In genomic region chr3:141440942-141441341, GRCh38 we compare ENCODE assay signal across 9 cellular contexts. TPM values are rescaled to one million over a fixed set of nuclear protein-coding genes. Genes with fewer than 3 reads are reported as not detected.
DNase-seq lines count a peak whose midpoint lies in the region; ATAC-seq and TF ChIP-seq lines count a peak whose summit lies in the region.
"Had no signal": no experiment of that assay in that cellular context is flagged by ENCODE, and none has a peak within 500 bp of the region (broad histone marks: within the 10 kb centered on the region; RNA-seq: fewer than 3 reads in every experiment).

No MANE protein-coding gene starts in this region.

- H3K9ac ChIP-seq in HCT116 (ENCODE audit: low read length) (no peak overlapping the region), neural progenitor cell (no peak overlapping the region)

- H3K79me2 ChIP-seq in HCT116 (ENCODE audit: insufficient read depth, low read length) (no peaks in the 10 kb centered on the region), neural progenitor cell (ENCODE audit: low read depth) (no peaks in the 10 kb centered on the region)

- H3K4me1 ChIP-seq in HCT116 (ENCODE audit: control insufficient read depth in 1 of 2, insufficient read depth in 2 of 2, low read length in 2 of 2) (peaks cover 0 to 11% of the 10 kb centered on the region in 2 experiments; a peak in 1 of 4 replicates), neural progenitor cell (no peaks in the 10 kb centered on the region)

- POLR2A ChIA-PET in HCT116 (lab: Charles Lee), result no interaction called here

- no peak overlapping the region for H3K4me3 Mint-ChIP-seq in activated naive CD8-positive, alpha-beta T cell treated with anti-CD3 and anti-CD28 coated beads for 36 hours
- H3K4me3 Mint-ChIP-seq in neural progenitor cell, result no peak overlapping the region

- ATAC-seq in GM18499 (IDR thresholded peaks at IDR 0.05; ENCODE audit: insufficient read depth, unreplicated experiment), result peak; percentile 4
- ATAC-seq in HCT116, result peak; percentile 43
- ATAC-seq in HG03520 (IDR thresholded peaks at IDR 0.05; ENCODE audit: unreplicated experiment), result no peak

- H3K4me1 Mint-ChIP-seq in activated naive CD8-positive, alpha-beta T cell treated with anti-CD3 and anti-CD28 coated beads for 36 hours, result peaks cover 20% of the 10 kb centered on the region
- no peaks in the 10 kb centered on the region for H3K4me1 Mint-ChIP-seq in neural progenitor cell

- H3K9me3 Mint-ChIP-seq in activated naive CD8-positive, alpha-beta T cell treated with anti-CD3 and anti-CD28 coated beads for 36 hours, result no peaks in the 10 kb centered on the region
- no peaks in the 10 kb centered on the region for H3K9me3 Mint-ChIP-seq in neural progenitor cell

- RAD21 ChIA-PET in HCT116 (lab: Charles Lee; ENCODE audit: low non-redundant PET in 1 of 2, low total read pairs in 2 of 2, uncharacterized antibody in 2 of 2, unreplicated experiment in 2 of 2), result no interaction called here

- no peak for TF ChIP-seq POLR2A in HCT116 (IDR thresholded peaks at IDR 0.05; ENCODE audit: borderline replicate concordance, extremely low read depth, insufficient read depth, insufficient read length)

- H3K4me2 ChIP-seq in HCT116 (ENCODE audit: low read length) (no peak overlapping the region), neural progenitor cell (no peak overlapping the region)

- DNase-seq in HCT116 (ENCODE audit: low read depth, low spot score), result no peak
- no peak for DNase-seq in activated naive CD8-positive, alpha-beta T cell treated with anti-CD3 and anti-CD28 coated beads for 36 hours
- no peak for DNase-seq in neural progenitor cell (ENCODE audit: low spot score)
- no peak for DNase-seq in NCI-H510A (lab: John Stamatoyannopoulos, UW)
- DNase-seq in hepatic stellate cell (ENCODE audit: low spot score), result no peak
- no peak for DNase-seq in activated effector memory CD4-positive, alpha-beta T cell treated with Interleukin-2 at 50 U/mL for 16 hours

- no peak overlapping the region for H3K4me3 ChIP-seq in HCT116 (replicated peaks in 1 of 2; ENCODE audit: low read depth in 1 of 2, low read length in 2 of 2)
- no peak overlapping the region for H3K4me3 ChIP-seq in neural progenitor cell
- H3K4me3 ChIP-seq: skin epidermis had no signal

- H3K9me3 ChIP-seq in HCT116 (ENCODE audit: control insufficient read depth in 1 of 2, insufficient read depth in 1 of 2, low read depth in 1 of 2, low read length in 2 of 2) (no peaks in the 10 kb centered on the region), neural progenitor cell (ENCODE audit: low read depth) (no peaks in the 10 kb centered on the region)

- H3K36me3 ChIP-seq in HCT116 (ENCODE audit: control insufficient read depth in 1 of 2, insufficient read depth in 2 of 2, low read length in 2 of 2) (peaks cover 6 to 12% of the 10 kb centered on the region in 2 experiments; a peak in 2 of 4 replicates), neural progenitor cell (no peaks in the 10 kb centered on the region)

- H3K27ac ChIP-seq in HCT116 (ENCODE audit: low read depth, low read length), result no peak overlapping the region
- no peak overlapping the region for H3K27ac ChIP-seq in neural progenitor cell

- H3K27me3 ChIP-seq in HCT116 (ENCODE audit: insufficient read depth, low read length), result no peaks in the 10 kb centered on the region
- H3K27me3 ChIP-seq in neural progenitor cell, result no peaks in the 10 kb centered on the region

- CTCF ChIA-PET in HCT116 (lab: Charles Lee), result interaction anchor here (1.1 to 2.4 kb wide), 7 partner anchors 12 to 129 kb away, joined by 3 to 10 read pairs (median 4); no protein-coding TSS in a partner anchor

- no peak for TF ChIP-seq CTCF in HCT116 (IDR thresholded peaks at IDR 0.05 in 2 of 3, conservative IDR thresholded peaks at IDR 0.05 in 1 of 3; ENCODE audit: borderline replicate concordance in 1 of 3, insufficient read depth in 1 of 3, low read depth in 2 of 3, low read length in 2 of 3)
- no peak for TF ChIP-seq CTCF in neural progenitor cell (IDR thresholded peaks at IDR 0.05)

- no peak for TF ChIP-seq RAD21 in HCT116 (IDR thresholded peaks at IDR 0.05; ENCODE audit: low read depth)

- H4K20me1 ChIP-seq in HCT116 (ENCODE audit: insufficient read depth) (no peaks in the 10 kb centered on the region), neural progenitor cell (ENCODE audit: low read depth) (no peaks in the 10 kb centered on the region)

- no peaks in the 10 kb centered on the region for H3F3A ChIP-seq in neural progenitor cell (ENCODE audit: low read depth)

- no TSS peak for BruUV-seq in HCT116 (replicated peaks; lab: Mats Ljungman, UMichigan)

- intact Hi-C loops in HCT116 (cut with micrococcal nuclease), result loop anchor here (2.0 kb wide), 1 partner anchor 80 kb away; no protein-coding TSS in a partner anchor

- peaks cover 8% of the 10 kb centered on the region for H3K36me3 Mint-ChIP-seq in activated naive CD8-positive, alpha-beta T cell treated with anti-CD3 and anti-CD28 coated beads for 36 hours
- H3K36me3 Mint-ChIP-seq in neural progenitor cell, result peaks cover 24% of the 10 kb centered on the region

- H3K27ac Mint-ChIP-seq in activated naive CD8-positive, alpha-beta T cell treated with anti-CD3 and anti-CD28 coated beads for 36 hours, result peak overlapping the region; percentile 67
- no peak overlapping the region for H3K27ac Mint-ChIP-seq in neural progenitor cell

- no peaks in the 10 kb centered on the region for H3K9me2 ChIP-seq in HCT116 (ENCODE audit: insufficient read depth)

- no peaks in the 10 kb centered on the region for H3K27me3 Mint-ChIP-seq in activated naive CD8-positive, alpha-beta T cell treated with anti-CD3 and anti-CD28 coated beads for 36 hours
- H3K27me3 Mint-ChIP-seq in neural progenitor cell (ENCODE audit: insufficient read depth, low read depth), result no peaks in the 10 kb centered on the region

- H2AFZ ChIP-seq in HCT116 (ENCODE audit: low read depth, low read length, poor library complexity, severe bottlenecking), result no peak overlapping the region
- H2AFZ ChIP-seq in neural progenitor cell (replicated peaks), result peak overlapping the region; percentile 16

TF ChIP-seq in HCT116, 20 proteins besides CTCF, POLR2A, EP300 and RAD21:
- no peak for TF ChIP-seq TCF7L2 (IDR thresholded peaks at IDR 0.05; ENCODE audit: borderline replicate concordance, extremely low read depth, insufficient read depth, insufficient read length)
- no peak for TF ChIP-seq POLR2AphosphoS5 (IDR thresholded peaks at IDR 0.05; ENCODE audit: low read depth, low read length)
- no peak for TF ChIP-seq SP1 (IDR thresholded peaks at IDR 0.05; ENCODE audit: low read depth)
- TF ChIP-seq FOSL1 (IDR thresholded peaks at IDR 0.05; ENCODE audit: low read depth), result no peak
- no peak for TF ChIP-seq CBX3 (IDR thresholded peaks at IDR 0.05; ENCODE audit: low read depth)
- TF ChIP-seq SIN3A (IDR thresholded peaks at IDR 0.05; ENCODE audit: low read depth), result no peak
- no peak for TF ChIP-seq CEBPB (IDR thresholded peaks at IDR 0.05; ENCODE audit: low read depth)
- TF ChIP-seq EZH2phosphoT487 (IDR thresholded peaks at IDR 0.05; ENCODE audit: borderline replicate concordance), result no peak
- no peak for TF ChIP-seq EZH2 (IDR thresholded peaks at IDR 0.05)
- TF ChIP-seq SRF (IDR thresholded peaks at IDR 0.05; ENCODE audit: low read depth), result no peak
- no peak for TF ChIP-seq MAX (IDR thresholded peaks at IDR 0.05)
- no peak for TF ChIP-seq REST (IDR thresholded peaks at IDR 0.05; ENCODE audit: low read depth)

RNA-seq across cellular contexts. Expression of gene RASA2, which starts 45.9 kb away (rescaled TPM):
- 12.8 TPM for total RNA-seq in HCT116 (2021; ENCODE audit: unreplicated experiment)
- 1.9 and 2.9 TPM in 2 replicates for polyA plus RNA-seq in HCT116 (2012)
- 10 to 100 TPM; 36.1 to 40.2 TPM for total RNA-seq in activated naive CD8-positive, alpha-beta T cell treated with anti-CD3 and anti-CD28 coated beads for 36 hours
- 40.3 and 48.4 TPM in 2 replicates for total RNA-seq in neural progenitor cell (ENCODE audit: low replicate concordance)
